In the genomic region with DNA sequence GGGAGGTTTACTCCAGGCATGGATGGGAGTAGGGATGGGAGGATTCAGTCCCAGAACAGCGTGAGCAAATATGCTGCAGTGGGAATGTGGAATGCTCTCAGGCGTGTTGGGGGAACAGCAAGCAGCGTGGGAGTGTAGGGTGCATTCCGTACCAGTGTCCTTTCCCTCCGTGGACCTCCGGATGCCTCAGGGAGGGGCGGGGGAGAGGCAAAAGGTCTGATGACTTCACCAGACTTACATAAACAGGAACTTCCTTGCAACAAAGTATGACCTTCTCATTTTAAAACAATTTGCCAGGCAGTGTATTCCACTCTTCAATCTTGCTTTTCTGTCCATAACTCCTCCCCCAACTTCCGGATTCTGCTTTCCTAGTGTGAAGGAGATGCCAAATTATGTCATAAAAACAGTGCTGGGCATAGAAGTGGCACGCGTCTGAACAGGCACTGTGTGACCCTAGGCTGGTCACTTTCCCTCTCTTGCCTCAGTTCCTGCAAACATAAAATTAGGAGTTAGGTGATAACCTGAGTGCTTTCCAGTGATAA, we compare ENCODE assay signal across 8 cellular contexts. TPM values are rescaled to one million over a fixed set of nuclear protein-coding genes. Genes with fewer than 3 reads are reported as not detected.
DNase-seq lines count a peak whose midpoint lies in the region; ATAC-seq and TF ChIP-seq lines count a peak whose summit lies in the region.

No MANE protein-coding gene starts in this region.

- H3K4me1 ChIP-seq in foreskin keratinocyte: peaks cover 41% of the 10 kb centered on the region
- peaks cover 18 to 19% of the 10 kb centered on the region in 2 experiments for H3K4me1 ChIP-seq in trophoblast cell (ENCODE audit: control insufficient read depth in 1 of 2, insufficient read depth in 2 of 2, low read length in 2 of 2)

- no peaks in the 10 kb centered on the region for H3K79me2 ChIP-seq in trophoblast cell (ENCODE audit: control insufficient read depth, insufficient read depth, low read length, poor library complexity)

- H3K36me3 ChIP-seq in trophoblast cell (ENCODE audit: control insufficient read depth in 1 of 2, insufficient read depth in 2 of 2, low read length in 2 of 2): peaks cover 0 to 3% of the 10 kb centered on the region in 2 experiments

- no peak overlapping the region for H4K12ac ChIP-seq in trophoblast cell (ENCODE audit: low read depth, low read length)

- no peak overlapping the region for H2BK12ac ChIP-seq in trophoblast cell (ENCODE audit: low read length)

- peak overlapping the region; percentile 2 for H4K91ac ChIP-seq in trophoblast cell (ENCODE audit: low read depth, low read length)

- no peak overlapping the region for H2BK5ac ChIP-seq in trophoblast cell (ENCODE audit: low read depth, low read length, poor library complexity)

- no peak overlapping the region for H3K4me2 ChIP-seq in trophoblast cell (ENCODE audit: low read length)

- intact Hi-C loops in head of caudate nucleus (cut with DNase I): no loop called here

- no peak overlapping the region for H3K9ac ChIP-seq in trophoblast cell (ENCODE audit: low read length)

- no peak overlapping the region for H3K14ac ChIP-seq in trophoblast cell (ENCODE audit: low read length)

- H3K18ac ChIP-seq in trophoblast cell (ENCODE audit: low read length): no peak overlapping the region

- peaks cover 3% of the 10 kb centered on the region for H3K79me1 ChIP-seq in trophoblast cell (ENCODE audit: low read length)

- H3K27ac ChIP-seq in foreskin keratinocyte (no peak overlapping the region), trophoblast cell (ENCODE audit: low read depth, low read length) (peak overlapping the region; percentile 57)

- no peak overlapping the region for H2AFZ ChIP-seq in trophoblast cell (ENCODE audit: insufficient read depth, low read length, poor library complexity)

- H3K4me3 ChIP-seq in trophoblast cell (ENCODE audit: low read depth, low read length): no peak overlapping the region

- WGBS in trophoblast cell (ENCODE audit: extremely low coverage, insufficient coverage, insufficient read length): no CpG with 5 or more reads among the region's 10 CpGs

- peak; percentile 2 for ATAC-seq in foreskin keratinocyte
- ATAC-seq in GM21390 (IDR thresholded peaks at IDR 0.05; ENCODE audit: unreplicated experiment): no peak
- no peak for ATAC-seq in HG02884 (IDR thresholded peaks at IDR 0.05; ENCODE audit: unreplicated experiment)

- H3K27me3 ChIP-seq in foreskin keratinocyte (no peaks in the 10 kb centered on the region), trophoblast cell (ENCODE audit: insufficient read depth, low read length) (no peaks in the 10 kb centered on the region)

- H2BK120ac ChIP-seq in trophoblast cell (ENCODE audit: insufficient read depth, low read length, poor library complexity): peak overlapping the region; percentile 38

- H2AK5ac ChIP-seq in trophoblast cell (ENCODE audit: low read length): no peak overlapping the region

- no peak overlapping the region for H3K23ac ChIP-seq in trophoblast cell (ENCODE audit: low read length)

- H4K8ac ChIP-seq in trophoblast cell (ENCODE audit: low read depth, low read length): peak overlapping the region; percentile 45

- TF ChIP-seq CTCF in foreskin keratinocyte (conservative IDR thresholded peaks at IDR 0.05): no peak

- DNase-seq in EH (ENCODE audit: low read depth) (peak; percentile 99), SKM-1 (lab: John Stamatoyannopoulos, UW; ENCODE audit: unreplicated experiment) (peak; percentile 14), foreskin keratinocyte (peak in 1 of 2 donors; percentile 79), trophoblast cell (peak in 1 of 2 donors; percentile 19), head of caudate nucleus (no peak)
- DNase-seq in activated effector memory CD4-positive, alpha-beta T cell treated with Interleukin-2 at 50 U/mL for 16 hours: no peak

- H3K4ac ChIP-seq in trophoblast cell (ENCODE audit: low read depth, low read length): no peak overlapping the region

- peaks cover 4% of the 10 kb centered on the region for H3K9me3 ChIP-seq in trophoblast cell (ENCODE audit: insufficient read depth, low read depth, low read length)

RNA-seq across cellular contexts. Expression of a gene that starts 36.9 kb away (rescaled TPM):
- total RNA-seq in foreskin keratinocyte: 3,814 and 4,088 TPM in 2 replicates
- polyA plus RNA-seq in foreskin keratinocyte: 5,509 and 5,859 TPM in 2 replicates
- 7,266 and 7,276 TPM in 2 replicates for polyA plus RNA-seq in trophoblast cell (2013)

Comparison
In these comparisons a context has a peak if more than half of its experiments do, and no peak if none do; other contexts are left out.
1. DNase-seq: peak in EH (single experiment) and SKM-1 (single experiment); none in head of caudate nucleus (0 of 42) and activated effector memory CD4-positive, alpha-beta T cell treated with Interleukin-2 at 50 U/mL for 16 hours (single experiment).